In the genomic region with DNA sequence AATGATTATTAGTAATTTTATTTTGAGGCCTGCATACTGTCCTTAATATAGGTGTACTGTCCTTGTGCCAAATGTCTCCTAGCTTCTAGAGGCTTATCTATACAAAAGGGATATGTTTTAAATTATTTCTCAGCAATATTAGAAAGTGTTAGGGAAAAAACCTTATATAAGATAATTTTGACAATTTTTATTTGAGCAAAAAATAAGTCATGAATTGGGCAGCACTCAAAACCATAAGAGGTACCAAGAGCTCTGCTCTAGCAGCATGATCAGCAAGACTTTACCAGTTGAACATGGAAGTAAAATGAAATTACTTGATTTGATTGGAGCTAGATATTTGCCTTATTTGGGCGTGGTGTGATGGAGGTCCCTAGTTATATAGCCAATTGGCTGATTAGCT, we compare ENCODE assay signal across 11 cellular contexts.
"Had no signal": no experiment of that assay in that cellular context is flagged by ENCODE, and none has a peak within 500 bp of the region (broad histone marks: within the 10 kb centered on the region; RNA-seq: fewer than 3 reads in every experiment).

No MANE protein-coding gene starts in this region.

- H3K27ac ChIP-seq: GM23248, HL-60, KMS-11 had no signal

- DNase-seq: GM23248, GOT3, H9, HCEC 1CT, HFFc6, KBM-7 had no signal

- H3K9me3 Mint-ChIP-seq: H9, HFFc6 had no signal

- H3K4me1 Mint-ChIP-seq: H9, IgD-negative memory B cell had no signal

- H3K4me3 ChIP-seq: GM23248 had no signal

- ATAC-seq: HepG2 had no signal

- H3K36me3 Mint-ChIP-seq: IgD-negative memory B cell had no signal

- FAIRE-seq: H54, HepG2 had no signal

- H3K4me3 Mint-ChIP-seq: H9, HFFc6, IgD-negative memory B cell had no signal

- H3K27me3 Mint-ChIP-seq: IgD-negative memory B cell had no signal

- H3K27ac Mint-ChIP-seq: H9, HFFc6, IgD-negative memory B cell had no signal
